ENCODE assay signal across 21 cellular contexts in genomic region chr10:81603106-81603620, GRCh38.
DNase-seq lines count a peak whose midpoint lies in the region; ATAC-seq and TF ChIP-seq lines count a peak whose summit lies in the region.
"Had no signal": no experiment of that assay in that cellular context is flagged by ENCODE, and none has a peak within 500 bp of the region (broad histone marks: within the 10 kb centered on the region; RNA-seq: fewer than 3 reads in every experiment).

No MANE protein-coding gene starts in this region.

- H3K36me3 ChIP-seq in aorta (ENCODE audit: control insufficient read depth in 1 of 2, insufficient read depth in 2 of 2, low read length in 1 of 2): no peaks in the 10 kb centered on the region
- H3K36me3 ChIP-seq: BE2C; BLaER1 treated with 17β-estradiol and CSF1 and Interleukin-3, amounts not matched to agents 10 nM and 100 nM had no signal

- no peaks in the 10 kb centered on the region for H3K9me3 ChIP-seq in aorta (ENCODE audit: control insufficient read depth, low read length)
- H3K9me3 ChIP-seq: A549; BE2C; BLaER1 treated with 17β-estradiol and CSF1 and Interleukin-3, amounts not matched to agents 10 nM and 100 nM had no signal

- TF ChIP-seq CTCF in epithelial cell of esophagus (IDR thresholded peaks at IDR 0.05; ENCODE audit: insufficient read depth, low read depth, low read length, missing control alignments): no peak
- no peak for TF ChIP-seq CTCF in GM10248 (IDR thresholded peaks at IDR 0.05; ENCODE audit: control extremely low read depth, extremely low read depth, low read depth, missing control alignments)

- ATAC-seq in aorta (ENCODE audit: low FRiP score): no peak
- ATAC-seq: A549, HCT116 had no signal

- POLR2A ChIA-PET in GM10248 (lab: Yijun Ruan, JAX): no interaction called here

- H3K4me3 ChIP-seq in epithelial cell of esophagus (ENCODE audit: low read length): no peak overlapping the region
- H3K4me3 ChIP-seq in aorta (ENCODE audit: low read length in 2 of 2): no peak overlapping the region
- H3K4me3 ChIP-seq: A549; BLaER1 treated with 17β-estradiol and CSF1 and Interleukin-3, amounts not matched to agents 10 nM and 100 nM; GM23248 had no signal

- WGBS in aorta, 2 donors: 55 to 61% methylated on average over 4 of the region's 4 CpGs

- CTCF ChIA-PET in GM10248 (lab: Yijun Ruan, JAX): no interaction called here

- no peak overlapping the region for H3K27ac ChIP-seq in aorta (ENCODE audit: low read depth in 1 of 2, low read length in 2 of 2)
- H3K27ac ChIP-seq: A549; BLaER1 treated with 17β-estradiol and CSF1 and Interleukin-3, amounts not matched to agents 10 nM and 100 nM; GM23248 had no signal

- H3K27me3 ChIP-seq in aorta (ENCODE audit: control insufficient read depth in 1 of 2, insufficient read depth in 2 of 2, low read length in 1 of 2): no peaks in the 10 kb centered on the region
- H3K27me3 ChIP-seq: BE2C; BLaER1 treated with 17β-estradiol and CSF1 and Interleukin-3, amounts not matched to agents 10 nM and 100 nM had no signal

- intact Hi-C loops in aorta (cut with DNase I): no loop called here

- H3K4me1 ChIP-seq in aorta (ENCODE audit: control insufficient read depth in 1 of 2, insufficient read depth in 2 of 2, low read length in 2 of 2): no peaks in the 10 kb centered on the region
- H3K4me1 ChIP-seq: BE2C had no signal

- DNase-seq in HCEC 1CT: peak; percentile 4
- peak; percentile 28 for DNase-seq in epithelial cell of esophagus (ENCODE audit: low read depth)
- DNase-seq in kidney tubule cell (ENCODE audit: low spot score): peak; percentile 57
- DNase-seq in GM10248 (ENCODE audit: extremely low spot score): no peak
- DNase-seq in aorta: no peak
- no peak for DNase-seq in superior temporal gyrus (ENCODE audit: extremely low spot score)
- DNase-seq: 8988T; ACHN; AML-193; BE2C; Calu3; CD4-positive, alpha-beta T cell; CD8-positive, alpha-beta memory T cell; DMS53; DMS79 treated with DMSO at 0.1 percent for 48 hours; GF-D8; GM23248; H7 had no signal

Comparison
In these comparisons a context has a peak if more than half of its experiments do, and no peak if none do; other contexts are left out.
1. DNase-seq: peak in HCEC 1CT (single experiment), epithelial cell of esophagus (single experiment) and kidney tubule cell (single experiment); none in GM10248 (single experiment), aorta (0 of 2) and superior temporal gyrus (single experiment).